In genomic region chr19:29668746-29669609, GRCh38 we compare ENCODE assay signal across 12 cellular contexts. TPM values are rescaled to one million over a fixed set of nuclear protein-coding genes. Genes with fewer than 3 reads are reported as not detected.
DNase-seq lines count a peak whose midpoint lies in the region; ATAC-seq and TF ChIP-seq lines count a peak whose summit lies in the region.
"Had no signal": no experiment of that assay in that cellular context is flagged by ENCODE, and none has a peak within 500 bp of the region (broad histone marks: within the 10 kb centered on the region; RNA-seq: fewer than 3 reads in every experiment).

No MANE protein-coding gene starts in this region.

- peak overlapping the region; percentile 94 for H3K27ac Mint-ChIP-seq in CD8-positive, alpha-beta T cell

- WGBS in IMR-90 (ENCODE audit: extremely low coverage in 2 of 2, insufficient read length in 1 of 2), 2 experiments = 93% methylated on average over 3 of the region's 13 CpGs; no CpG with 5 or more reads in 1 of the 2 experiments
- 79% methylated on average over 13 of the region's 13 CpGs for WGBS in prostate gland
- WGBS in mesendoderm (ENCODE audit: extremely low coverage, insufficient coverage, low lambda C conversion rate) = no CpG with 5 or more reads among the region's 13 CpGs

- CTCF ChIA-PET in CD8-positive, alpha-beta T cell (lab: Charles Lee) = interaction anchor here (0.7 to 6.2 kb wide), 11 partner anchors 9 to 205 kb away, joined by 3 to 87 read pairs (median 16); partner anchors contain the start of gene C19orf12
- CTCF ChIA-PET in IMR-90 (lab: Yijun Ruan, JAX) = interaction anchor here (0.7 to 1.6 kb wide), 2 partner anchors 9 to 59 kb away, joined by 4 to 6 read pairs; no protein-coding TSS in a partner anchor

- no peaks in the 10 kb centered on the region for H3K9me3 Mint-ChIP-seq in CD8-positive, alpha-beta T cell

- H3K4me3 ChIP-seq in CD8-positive, alpha-beta T cell (ENCODE audit: low read depth, low read length) = peak overlapping the region; percentile 91
- no peak overlapping the region for H3K4me3 ChIP-seq in IMR-90 (ENCODE audit: insufficient read depth, low read depth, low read length)
- H3K4me3 ChIP-seq in breast epithelium = peak overlapping the region in 2 of 3 donors; percentile 4 to 27
- no peak overlapping the region for H3K4me3 ChIP-seq in prostate gland
- H3K4me3 ChIP-seq in mesendoderm (ENCODE audit: low read length) = no peak overlapping the region

- H2BK120ac ChIP-seq in IMR-90 (ENCODE audit: low read depth, low read length) (no peak overlapping the region), mesendoderm (ENCODE audit: low read depth, low read length) (no peak overlapping the region)

- TF ChIP-seq RAD21 in IMR-90 (IDR thresholded peaks at IDR 0.05; ENCODE audit: low read length) = no peak

- H3K14ac ChIP-seq in IMR-90 (replicated peaks; ENCODE audit: low read depth, low read length) = no peak overlapping the region

- H3K4ac ChIP-seq in IMR-90 (ENCODE audit: low read depth, low read length) = no peak overlapping the region; the same call in 1 of the 2 replicates
- no peak overlapping the region for H3K4ac ChIP-seq in mesendoderm (ENCODE audit: low read depth, low read length)

- TF ChIP-seq CTCF in CD8-positive, alpha-beta T cell (IDR thresholded peaks at IDR 0.05) = no peak
- TF ChIP-seq CTCF in IMR-90 (conservative IDR thresholded peaks at IDR 0.05; ENCODE audit: low read depth, low read length) (0 out of 2 replicates have a peak, but pooled peaks have one; percentile 6), breast epithelium (IDR thresholded peaks at IDR 0.05) (no peak), prostate gland (IDR thresholded peaks at IDR 0.05) (no peak)

- no peak overlapping the region for H3K27ac ChIP-seq in CD8-positive, alpha-beta T cell (ENCODE audit: low read depth, low read length)
- no peak overlapping the region for H3K27ac ChIP-seq in IMR-90 (ENCODE audit: insufficient read depth, low read length)
- H3K27ac ChIP-seq in breast epithelium = peak overlapping the region; percentile 45 to 62
- H3K27ac ChIP-seq in prostate gland = peak overlapping the region; percentile 89 to 91
- H3K27ac ChIP-seq in mesendoderm (ENCODE audit: low read depth, low read length) = no peak overlapping the region
- H3K27ac ChIP-seq in caudate nucleus (ENCODE audit: low read depth, low read length) = no peak overlapping the region

- no peaks in the 10 kb centered on the region for H3K27me3 ChIP-seq in CD8-positive, alpha-beta T cell (ENCODE audit: insufficient read depth, low read length)
- no peaks in the 10 kb centered on the region for H3K27me3 ChIP-seq in IMR-90 (ENCODE audit: control insufficient read depth, insufficient read depth, low read length)
- no peaks in the 10 kb centered on the region for H3K27me3 ChIP-seq in breast epithelium
- H3K27me3 ChIP-seq in prostate gland (replicated peaks; ENCODE audit: insufficient read depth) = no peaks in the 10 kb centered on the region
- H3K27me3 ChIP-seq in mesendoderm (ENCODE audit: insufficient read depth, low read length, poor library complexity) = no peaks in the 10 kb centered on the region

- TF ChIP-seq POLR2A in IMR-90 (IDR thresholded peaks at IDR 0.05; ENCODE audit: low read depth, low read length) (no peak), breast epithelium (IDR thresholded peaks at IDR 0.05) (no peak), prostate gland (IDR thresholded peaks at IDR 0.05) (no peak)

- POLR2A ChIA-PET in CD8-positive, alpha-beta T cell (lab: Charles Lee) = interaction anchor here (0.7 to 5.6 kb wide), 7 partner anchors 7 to 62 kb away, joined by 3 to 51 read pairs (median 27); partner anchors contain the start of genes C19orf12 and POP4
- POLR2A ChIA-PET in IMR-90 (lab: Charles Lee; ENCODE audit: unreplicated experiment) = no interaction called here

- H3K27me3 Mint-ChIP-seq in CD8-positive, alpha-beta T cell (ENCODE audit: low read depth) = no peaks in the 10 kb centered on the region

- no peaks in the 10 kb centered on the region for H3K9me3 ChIP-seq in CD8-positive, alpha-beta T cell (ENCODE audit: low read length)
- H3K9me3 ChIP-seq in IMR-90 (ENCODE audit: control insufficient read depth, insufficient read depth, low read length) (no peaks in the 10 kb centered on the region), breast epithelium (no peaks in the 10 kb centered on the region), prostate gland (no peaks in the 10 kb centered on the region)

- peak overlapping the region; percentile 75 for H2AK9ac ChIP-seq in IMR-90 (replicated peaks; ENCODE audit: low read depth, low read length, poor library complexity)

- H3K23ac ChIP-seq in IMR-90 (ENCODE audit: low read depth, low read length) (no peak overlapping the region), mesendoderm (ENCODE audit: low read length) (no peak overlapping the region)

- dilution Hi-C loops in IMR-90 (cut with HindIII; ENCODE audit: low sequenced_read_pairs, unreplicated experiment) = no loop called here

- H3K18ac ChIP-seq in IMR-90 (ENCODE audit: low read depth, low read length) (no peak overlapping the region), mesendoderm (ENCODE audit: low read length) (no peak overlapping the region)

- H3K79me1 ChIP-seq in IMR-90 (ENCODE audit: low read depth in 1 of 2, low read length in 2 of 2) (peaks cover 22 to 80% of the 10 kb centered on the region in 2 experiments), mesendoderm (ENCODE audit: low read length) (peaks cover 1% of the 10 kb centered on the region)

- intact Hi-C loops in CD8-positive, alpha-beta T cell (cut with DNase I, micrococcal nuclease) = loop anchor here in 1 of 2 experiments (2.0 kb wide), 1 partner anchor 46 kb away; no protein-coding TSS in a partner anchor
- intact Hi-C loops in IMR-90 (cut with micrococcal nuclease) (no loop called here), breast epithelium (cut with DNase I; ENCODE audit: low total_unique reads) (no loop called here), prostate gland (cut with DNase I) (loop anchor here (10.0 kb wide), 1 partner anchor 46 kb away; the partner anchor contains the start of gene C19orf12)

- H4K8ac ChIP-seq in IMR-90 (ENCODE audit: low read depth in 2 of 2, low read length in 2 of 2) (no peak overlapping the region), mesendoderm (ENCODE audit: low read depth, low read length) (no peak overlapping the region)

- H3K4me1 ChIP-seq in CD8-positive, alpha-beta T cell (ENCODE audit: insufficient read depth, low read length) = peaks cover 76% of the 10 kb centered on the region
- H3K4me1 ChIP-seq in IMR-90 (ENCODE audit: control insufficient read depth, insufficient read depth, low read length) (peaks cover 19% of the 10 kb centered on the region), breast epithelium (peaks cover 26 to 36% of the 10 kb centered on the region in 2 donors), prostate gland (replicated peaks) (peaks cover 38% of the 10 kb centered on the region), mesendoderm (ENCODE audit: control insufficient read depth, low read depth, low read length) (peaks cover 7% of the 10 kb centered on the region)

- no peak overlapping the region for H2BK15ac ChIP-seq in IMR-90 (ENCODE audit: low read depth, low read length)
- no peak overlapping the region for H2BK15ac ChIP-seq in mesendoderm (replicated peaks; ENCODE audit: low read depth)

- no TSS peak for BruUV-seq in IMR-90 (replicated peaks; lab: Mats Ljungman, UMichigan)

- H4K91ac ChIP-seq in IMR-90 (ENCODE audit: insufficient read depth, low read depth, low read length) = no peak overlapping the region; the same call in 1 of the 2 replicates

- H3K4me3 Mint-ChIP-seq in CD8-positive, alpha-beta T cell = peak overlapping the region; percentile 89

- H3K4me2 ChIP-seq in IMR-90 (ENCODE audit: low read depth, low read length) (no peak overlapping the region), mesendoderm (ENCODE audit: low read length) (no peak overlapping the region)

- peak in 1 of 7 experiments; percentile 54 for DNase-seq in CD8-positive, alpha-beta T cell
- DNase-seq in IMR-90 (no peak), breast epithelium (ENCODE audit: low spot score in 2 of 2) (peak in 1 of 2 donors; percentile 40), prostate gland (ENCODE audit: low spot score) (no peak), mesendoderm (no peak), OCI-M2 (lab: John Stamatoyannopoulos, UW; ENCODE audit: unreplicated experiment) (no peak), caudate nucleus (lab: John Stamatoyannopoulos, UW) (no peak)
- DNase-seq in effector CD4-positive, alpha-beta T cell = no peak
- DNase-seq: cerebellar nuclear complex; stimulated activated CD4-positive, alpha-beta T cell treated with anti-CD3 and anti-CD28 coated beads, Interleukin-2, amount 100 ng/mL, for 48 hours; SW 1271 had no signal

- no peak for ATAC-seq in CD8-positive, alpha-beta T cell
- ATAC-seq in IMR-90 (ENCODE audit: low read depth) = no peak
- ATAC-seq: left colon had no signal

- H2BK20ac ChIP-seq in IMR-90 (ENCODE audit: low read depth, low read length) = no peak overlapping the region

- no peak overlapping the region for H2AK5ac ChIP-seq in IMR-90 (ENCODE audit: low read depth, low read length)
- no peak overlapping the region for H2AK5ac ChIP-seq in mesendoderm (ENCODE audit: low read length)

- H3K36me3 Mint-ChIP-seq in CD8-positive, alpha-beta T cell = peaks cover 28% of the 10 kb centered on the region

- no peaks in the 10 kb centered on the region for H3K79me2 ChIP-seq in mesendoderm (ENCODE audit: control insufficient read depth, insufficient read depth, low read length)

- peaks cover 43% of the 10 kb centered on the region for H4K20me1 ChIP-seq in IMR-90 (ENCODE audit: insufficient read depth, low read length)

- H2BK5ac ChIP-seq in IMR-90 (ENCODE audit: low read depth, low read length, poor library complexity, severe bottlenecking) (no peak overlapping the region), mesendoderm (ENCODE audit: low read length) (no peak overlapping the region)

- H3K56ac ChIP-seq in IMR-90 (ENCODE audit: extremely low read depth, insufficient read depth, low read length) (no peak overlapping the region), mesendoderm (ENCODE audit: low read length) (no peak overlapping the region)

- H2AFZ ChIP-seq in IMR-90 (replicated peaks; ENCODE audit: low read length, poor library complexity) = peak overlapping the region; percentile 27

- H3K36me3 ChIP-seq in CD8-positive, alpha-beta T cell (ENCODE audit: insufficient read depth, low read length) = peaks cover 1% of the 10 kb centered on the region
- peaks cover 4% of the 10 kb centered on the region; the same call in 1 of the 2 replicates for H3K36me3 ChIP-seq in IMR-90 (ENCODE audit: control insufficient read depth, insufficient read depth, low read length)
- no peaks in the 10 kb centered on the region for H3K36me3 ChIP-seq in breast epithelium
- peaks cover 0 to 1% of the 10 kb centered on the region in 2 donors for H3K36me3 ChIP-seq in prostate gland
- no peaks in the 10 kb centered on the region for H3K36me3 ChIP-seq in mesendoderm (ENCODE audit: control insufficient read depth, insufficient read depth, low read length)

- H3K9me1 ChIP-seq in IMR-90 (ENCODE audit: insufficient read depth, low read length) = peaks cover 16% of the 10 kb centered on the region

- in situ Hi-C loops in IMR-90 (cut with MboI; ENCODE audit: low sequenced_read_pairs) = no loop called here

- H3K9ac ChIP-seq in IMR-90 (ENCODE audit: low read depth, low read length) (no peak overlapping the region), mesendoderm (ENCODE audit: low read length) (no peak overlapping the region)

- peaks cover 78% of the 10 kb centered on the region for H3K4me1 Mint-ChIP-seq in CD8-positive, alpha-beta T cell (ENCODE audit: low read depth)

- H4K5ac ChIP-seq in IMR-90 (ENCODE audit: low read depth, low read length) (no peak overlapping the region), mesendoderm (ENCODE audit: low read length) (no peak overlapping the region)

RNA-seq across cellular contexts. Expression of gene PLEKHF1, which starts 3.7 kb away (rescaled TPM):
- 10 to 100 TPM; 33.7 to 34.1 TPM for total RNA-seq in CD8-positive, alpha-beta T cell
- total RNA-seq in IMR-90 (2012; rRNA removed) (4.7 and 5.0 TPM in 2 replicates), breast epithelium (10 to 100 TPM; 29.8 to 71.4 (median 58.7) TPM), prostate gland (10 to 100 TPM; 64.3 to 64.4 TPM)
- 6.6 and 7.2 TPM in 2 replicates for polyA plus RNA-seq in IMR-90 (2012; rRNA removed)
- 7.0 and 12.9 TPM in 2 replicates for polyA plus RNA-seq in IMR-90 (2012; cell fraction: cytosol; rRNA removed)
- polyA plus RNA-seq in IMR-90 (2012; cell fraction: nucleus; rRNA removed; ENCODE audit: low replicate concordance) = 10.8 and 25.4 TPM in 2 replicates
- polyA plus RNA-seq in mesendoderm (2013, experiment 1 of 2) = 3.0 TPM
- polyA plus RNA-seq in mesendoderm (2013, experiment 2 of 2) = 3.7 TPM

RNA-seq across cellular contexts. Expression of gene C19orf12, which starts 46.1 kb away (rescaled TPM):
- 1 to 10 TPM; 7.0 to 8.9 TPM for total RNA-seq in CD8-positive, alpha-beta T cell
- total RNA-seq in IMR-90 (2012; rRNA removed) = 16.3 and 19.2 TPM in 2 replicates
- polyA plus RNA-seq in IMR-90 (2012; rRNA removed) = 24.0 and 24.2 TPM in 2 replicates
- 16.3 and 25.0 TPM in 2 replicates for polyA plus RNA-seq in IMR-90 (2012; cell fraction: cytosol; rRNA removed)
- 21.2 and 29.1 TPM in 2 replicates for polyA plus RNA-seq in IMR-90 (2012; cell fraction: nucleus; rRNA removed; ENCODE audit: low replicate concordance)
- total RNA-seq in breast epithelium = 100 to 1,000 TPM in 1 of 3 donors, 10 to 100 TPM in 2; 42.7 to 230 (median 53.7) TPM
- total RNA-seq in prostate gland = 10 to 100 TPM; 27.9 to 42.4 TPM
- polyA plus RNA-seq in mesendoderm (2013, experiment 1 of 2) = 10.9 TPM
- 10.9 TPM for polyA plus RNA-seq in mesendoderm (2013, experiment 2 of 2)

Comparison
In these comparisons a context has a peak if more than half of its experiments do, and no peak if none do; other contexts are left out.
1. H3K27ac ChIP-seq: peak in breast epithelium (2 of 2) and prostate gland (2 of 2); none in CD8-positive, alpha-beta T cell (single experiment), IMR-90 (single experiment), mesendoderm (single experiment) and caudate nucleus (single experiment).
2. H3K4me3 ChIP-seq: peak in CD8-positive, alpha-beta T cell (single experiment) and breast epithelium (2 of 3); none in IMR-90 (single experiment), prostate gland (0 of 2) and mesendoderm (single experiment).